Comparison of ENCODE assay signal across 13 cellular contexts in the genomic region with DNA sequence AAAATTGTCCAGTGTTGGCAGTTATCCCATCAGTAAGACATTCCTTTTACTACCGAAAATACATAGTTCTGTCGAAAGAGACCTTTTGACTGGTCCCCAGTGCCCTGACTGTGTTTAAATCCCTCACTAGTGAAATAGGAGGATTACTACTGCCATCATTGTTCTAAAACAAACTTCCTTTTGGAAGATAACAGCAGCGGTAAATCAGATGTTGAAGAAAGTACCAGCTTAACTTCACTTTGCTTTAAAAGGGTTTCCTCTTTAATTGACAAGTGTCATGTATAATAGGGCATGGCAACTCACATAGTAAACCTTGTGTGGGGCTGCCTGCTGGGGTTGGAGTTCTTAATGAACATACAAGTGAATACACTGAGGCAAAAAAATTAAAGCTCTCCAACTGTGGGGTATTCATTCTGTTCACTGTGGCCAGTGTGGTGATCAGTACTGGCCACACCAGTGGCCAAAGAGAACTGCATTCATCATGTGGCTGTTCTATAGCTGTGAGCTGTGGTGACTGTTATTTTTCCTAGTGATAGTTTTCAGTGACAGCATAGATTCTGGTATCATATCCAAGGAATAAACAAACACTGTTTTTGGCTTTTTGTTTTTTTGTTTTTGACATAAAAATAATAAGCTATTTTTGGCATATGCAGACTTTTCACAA.
DNase-seq lines count a peak whose midpoint lies in the region; ATAC-seq, FAIRE-seq and TF ChIP-seq lines count a peak whose summit lies in the region.
"Had no signal": no experiment of that assay in that cellular context is flagged by ENCODE, and none has a peak within 500 bp of the region (broad histone marks: within the 10 kb centered on the region; RNA-seq: fewer than 3 reads in every experiment).

No MANE protein-coding gene starts in this region.

- no peaks in the 10 kb centered on the region for H3K27me3 Mint-ChIP-seq in chondrocyte (ENCODE audit: low read depth)
- H3K27me3 Mint-ChIP-seq in activated CD8-positive, alpha-beta T cell treated with anti-CD3 and anti-CD28 coated beads for 36 hours, result peaks cover 2% of the 10 kb centered on the region

- no peak for FAIRE-seq in HepG2 (lab: Jason Lieb, UNC)

- peak; percentile 68 for ATAC-seq in HepG2
- ATAC-seq in activated CD8-positive, alpha-beta T cell treated with anti-CD3 and anti-CD28 coated beads for 36 hours, result no peak

- H3K9me3 ChIP-seq in HEK293 (ENCODE audit: control insufficient read depth, insufficient read depth, low read depth, low read length) (no peaks in the 10 kb centered on the region), HepG2 (ENCODE audit: low read length) (no peaks in the 10 kb centered on the region), stomach (no peaks in the 10 kb centered on the region)

- intact Hi-C loops in HepG2 (cut with micrococcal nuclease; ENCODE audit: unreplicated experiment) (loop anchor here (2.0 to 10.0 kb wide), 2 partner anchors 26 to 102 kb away; no protein-coding TSS in a partner anchor), stomach (cut with DNase I; ENCODE audit: low total_unique reads) (no loop called here)
- intact Hi-C loops in activated CD8-positive, alpha-beta T cell treated with anti-CD3 and anti-CD28 coated beads for 36 hours (cut with micrococcal nuclease), result loop anchor here (5.0 kb wide), 1 partner anchor 74 kb away; the partner anchor contains the start of gene NFIA

- H3K4me3 ChIP-seq in HEK293 (ENCODE audit: low read depth, low read length), result no peak overlapping the region
- peak overlapping the region in 1 of 3 experiments; percentile 23; a peak in 1 of 6 replicates for H3K4me3 ChIP-seq in HepG2 (replicated peaks in 1 of 3; ENCODE audit: insufficient read depth in 1 of 3, low read depth in 2 of 3, low read length in 3 of 3)
- no peak overlapping the region for H3K4me3 ChIP-seq in stomach

- peaks cover 84% of the 10 kb centered on the region for H3K79me2 ChIP-seq in HepG2 (ENCODE audit: insufficient read depth, low read length)

- peak overlapping the region; percentile 44; the same call in 1 of the 2 replicates for H3K9ac ChIP-seq in HepG2 (ENCODE audit: insufficient read depth, low read depth, low read length)

- H3K4me2 ChIP-seq in HepG2 (ENCODE audit: low read depth, low read length), result peak overlapping the region; percentile 66

- no peaks in the 10 kb centered on the region for H3K9me3 Mint-ChIP-seq in chondrocyte (ENCODE audit: low read depth)
- H3K9me3 Mint-ChIP-seq in activated CD8-positive, alpha-beta T cell treated with anti-CD3 and anti-CD28 coated beads for 36 hours, result no peaks in the 10 kb centered on the region

- BruUV-seq in HepG2 (replicated peaks; lab: Mats Ljungman, UMichigan), result no TSS peak

- H3K4me3 Mint-ChIP-seq in chondrocyte (ENCODE audit: unreplicated experiment), result no peak overlapping the region
- H3K4me3 Mint-ChIP-seq in activated CD8-positive, alpha-beta T cell treated with anti-CD3 and anti-CD28 coated beads for 36 hours, result no peak overlapping the region

- peaks cover 16% of the 10 kb centered on the region for H4K20me1 ChIP-seq in HepG2 (ENCODE audit: insufficient read depth, low read length)

- peaks cover 57% of the 10 kb centered on the region for H3K4me1 Mint-ChIP-seq in chondrocyte (ENCODE audit: low read depth)
- H3K4me1 Mint-ChIP-seq in activated CD8-positive, alpha-beta T cell treated with anti-CD3 and anti-CD28 coated beads for 36 hours (ENCODE audit: low read depth), result peaks cover 25% of the 10 kb centered on the region

- POLR2A ChIA-PET in HEK293 (lab: Yijun Ruan, JAX), result no interaction called here
- POLR2A ChIA-PET in HepG2 (lab: Yijun Ruan, JAX), result interaction anchor here (1.3 to 2.4 kb wide), 3 partner anchors 27 to 75 kb away, joined by 4 to 13 read pairs (median 10); partner anchors contain the start of gene NFIA
- POLR2A ChIA-PET in activated CD8-positive, alpha-beta T cell treated with anti-CD3 and anti-CD28 coated beads for 36 hours (lab: Charles Lee), result interaction anchor here (1.2 kb wide), 1 partner anchor 107 kb away, joined by 3 read pairs; no protein-coding TSS in a partner anchor

- H3K36me3 ChIP-seq in HEK293 (ENCODE audit: control insufficient read depth in 2 of 2, insufficient read depth in 1 of 2, low read length in 2 of 2), result no peaks in the 10 kb centered on the region
- H3K36me3 ChIP-seq in HepG2 (replicated peaks in 1 of 2; ENCODE audit: control insufficient read depth in 1 of 2, insufficient read depth in 2 of 2, low read length in 2 of 2), result peaks cover 4 to 8% of the 10 kb centered on the region in 2 experiments; a peak in 4 of 5 replicates
- no peaks in the 10 kb centered on the region for H3K36me3 ChIP-seq in stomach

- no peak for TF ChIP-seq POLR2A in HepG2 (IDR thresholded peaks at IDR 0.05; ENCODE audit: insufficient read depth in 1 of 2, low read depth in 2 of 2, low read length in 2 of 2)
- no peak for TF ChIP-seq POLR2A in stomach (IDR thresholded peaks at IDR 0.05)

- H3K27me3 ChIP-seq in HepG2 (ENCODE audit: control insufficient read depth in 1 of 2, insufficient read depth in 2 of 2, low read length in 2 of 2) (no peaks in the 10 kb centered on the region), stomach (no peaks in the 10 kb centered on the region)

- in situ Hi-C loops in HepG2 (cut with HindIII; ENCODE audit: extremely low pct_ligation_motif_present, low pct_unique_long_range_greater_than_20kb), result no loop called here

- WGBS in HepG2 (ENCODE audit: low lambda C conversion rate), result 34% methylated on average over 3 of the region's 3 CpGs
- 53 to 58% (median 54%) methylated on average over 3 of the region's 3 CpGs for WGBS in stomach, 5 donors

- DNase-seq in chondrocyte (ENCODE audit: low spot score) (no peak), HepG2 (ENCODE audit: low spot score) (no peak), stomach (no peak), NCI-H187 (lab: John Stamatoyannopoulos, UW) (no peak), DMS53 treated with DMSO at 0.1 percent for 48 hours (lab: John Stamatoyannopoulos, UW; ENCODE audit: unreplicated experiment) (no peak), cerebellar nuclear complex (lab: John Stamatoyannopoulos, UW) (no peak)
- no peak for DNase-seq in activated CD8-positive, alpha-beta T cell treated with anti-CD3 and anti-CD28 coated beads for 36 hours
- DNase-seq: activated CD8-positive, alpha-beta memory T cell treated with anti-CD3 and anti-CD28 coated beads for 24 hours; activated effector memory CD4-positive, alpha-beta T cell treated with Interleukin-2 at 50 U/mL for 16 hours; NCI-H2029; NCI-H524 treated with DMSO at 0.1 percent for 48 hours; trophoblast cell had no signal

- H3K4me1 ChIP-seq in HEK293 (ENCODE audit: control insufficient read depth, insufficient read depth, low read length) (peaks cover 15% of the 10 kb centered on the region), HepG2 (ENCODE audit: insufficient read depth, low read length) (peaks cover 66% of the 10 kb centered on the region), stomach (peaks cover 13 to 74% (median 46%) of the 10 kb centered on the region in 4 donors)

- TF ChIP-seq CTCF in HEK293 (tag by site-specific recombination; IDR thresholded peaks at IDR 0.05) (no peak), chondrocyte (IDR thresholded peaks at IDR 0.05) (no peak), HepG2 (CRISPR knock-in tag; IDR thresholded peaks at IDR 0.05) (no peak), stomach (IDR thresholded peaks at IDR 0.05) (no peak)
- no peak for TF ChIP-seq CTCF in activated CD8-positive, alpha-beta T cell treated with anti-CD3 and anti-CD28 coated beads for 36 hours (IDR thresholded peaks at IDR 0.05)

- H3K27ac ChIP-seq in HEK293 (ENCODE audit: extremely low read depth, low read depth, low read length), result no peak overlapping the region
- H3K27ac ChIP-seq in HepG2 (ENCODE audit: extremely low read length, insufficient read depth, low read length), result peak overlapping the region; percentile 65
- peak overlapping the region in 3 of 5 donors; percentile 25 to 69 (median 59) for H3K27ac ChIP-seq in stomach

- peak overlapping the region; percentile 88 for H3K27ac Mint-ChIP-seq in chondrocyte (ENCODE audit: unreplicated experiment)
- no peak overlapping the region for H3K27ac Mint-ChIP-seq in activated CD8-positive, alpha-beta T cell treated with anti-CD3 and anti-CD28 coated beads for 36 hours

- CTCF ChIA-PET in HEK293 (lab: Yijun Ruan, JAX), result interaction anchor here (0.5 to 1.5 kb wide), 5 partner anchors 11 to 197 kb away, joined by 3 to 4 read pairs (median 3); no protein-coding TSS in a partner anchor
- CTCF ChIA-PET in HepG2 (lab: Yijun Ruan, JAX; ENCODE audit: low intra/inter-chr PET ratio, low total read pairs), result no interaction called here
- CTCF ChIA-PET in activated CD8-positive, alpha-beta T cell treated with anti-CD3 and anti-CD28 coated beads for 36 hours (lab: Charles Lee), result interaction anchor here (0.6 to 2.4 kb wide), 3 partner anchors 17 to 107 kb away, joined by 3 to 11 read pairs (median 4); no protein-coding TSS in a partner anchor

- peaks cover 2% of the 10 kb centered on the region for H3K36me3 Mint-ChIP-seq in chondrocyte (ENCODE audit: low read depth)
- peaks cover 2% of the 10 kb centered on the region for H3K36me3 Mint-ChIP-seq in activated CD8-positive, alpha-beta T cell treated with anti-CD3 and anti-CD28 coated beads for 36 hours (ENCODE audit: low read depth)

- no peak overlapping the region for H2AFZ ChIP-seq in HepG2 (ENCODE audit: low read length)

- TF ChIP-seq RAD21 in HepG2 (CRISPR knock-in tag; IDR thresholded peaks at IDR 0.05), result no peak

- TF ChIP-seq EP300 in HepG2 (IDR thresholded peaks at IDR 0.05; ENCODE audit: low read depth in 2 of 2, low read length in 2 of 2) (no peak), HepG2 (CRISPR knock-in tag; IDR thresholded peaks at IDR 0.05; ENCODE audit: borderline replicate concordance) (no peak), stomach (IDR thresholded peaks at IDR 0.05) (no peak)

TF ChIP-seq in HepG2, 621 proteins besides CTCF, POLR2A, EP300 and RAD21 (continues in another document):
- no peak for TF ChIP-seq ZNF326 (CRISPR knock-in tag; IDR thresholded peaks at IDR 0.05; ENCODE audit: borderline replicate concordance)
- no peak for TF ChIP-seq DDIT3 (CRISPR knock-in tag; IDR thresholded peaks at IDR 0.05)
- TF ChIP-seq GTF3A (CRISPR knock-in tag; conservative IDR thresholded peaks at IDR 0.05), result no peak
- no peak for TF ChIP-seq ZNF776 (CRISPR knock-in tag; IDR thresholded peaks at IDR 0.05)
- TF ChIP-seq, protein P1, sequence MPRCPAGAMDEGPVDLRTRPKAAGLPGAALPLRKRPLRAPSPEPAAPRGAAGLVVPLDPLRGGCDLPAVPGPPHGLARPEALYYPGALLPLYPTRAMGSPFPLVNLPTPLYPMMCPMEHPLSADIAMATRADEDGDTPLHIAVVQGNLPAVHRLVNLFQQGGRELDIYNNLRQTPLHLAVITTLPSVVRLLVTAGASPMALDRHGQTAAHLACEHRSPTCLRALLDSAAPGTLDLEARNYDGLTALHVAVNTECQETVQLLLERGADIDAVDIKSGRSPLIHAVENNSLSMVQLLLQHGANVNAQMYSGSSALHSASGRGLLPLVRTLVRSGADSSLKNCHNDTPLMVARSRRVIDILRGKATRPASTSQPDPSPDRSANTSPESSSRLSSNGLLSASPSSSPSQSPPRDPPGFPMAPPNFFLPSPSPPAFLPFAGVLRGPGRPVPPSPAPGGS (CRISPR knock-in tag; IDR thresholded peaks at IDR 0.05), result no peak
- TF ChIP-seq ZNF672 (CRISPR knock-in tag; IDR thresholded peaks at IDR 0.05), result no peak
